18 cellular contexts compared by ENCODE assay signal in genomic region chr22:48538291-48538820, GRCh38.
A peak's percentile ranks its signal among the peaks of the same experiment; 100 is the strongest.
DNase-seq lines count a peak whose midpoint lies in the region; ATAC-seq and TF ChIP-seq lines count a peak whose summit lies in the region.
"Had no signal": no experiment of that assay in that cellular context is flagged by ENCODE, and none has a peak within 500 bp of the region (broad histone marks: within the 10 kb centered on the region; RNA-seq: fewer than 3 reads in every experiment).

No MANE protein-coding gene starts in this region.

- no peak overlapping the region for H3K9ac ChIP-seq in neural progenitor cell

- H3K4me3 ChIP-seq in neural progenitor cell (no peak overlapping the region), osteoblast (ENCODE audit: insufficient read depth, low read length) (no peak overlapping the region)
- H3K4me3 ChIP-seq: GM23338 had no signal

- H2AFZ ChIP-seq in neural progenitor cell (replicated peaks), result no peak overlapping the region
- H2AFZ ChIP-seq in osteoblast (ENCODE audit: low read length), result no peak overlapping the region
- H2AFZ ChIP-seq: GM23338 had no signal

- H3K27ac ChIP-seq in neural progenitor cell (no peak overlapping the region), osteoblast (ENCODE audit: low read depth, low read length) (no peak overlapping the region)
- H3K27ac ChIP-seq: C4-2B had no signal

- H3K36me3 ChIP-seq in neural progenitor cell, result no peaks in the 10 kb centered on the region
- H3K36me3 ChIP-seq in osteoblast (ENCODE audit: insufficient read depth, low read length), result no peaks in the 10 kb centered on the region

- H3K27me3 Mint-ChIP-seq in WTC11 (ENCODE audit: low read depth) (no peaks in the 10 kb centered on the region), neural progenitor cell (ENCODE audit: insufficient read depth, low read depth) (peaks cover 3% of the 10 kb centered on the region)
- H3K27me3 Mint-ChIP-seq: CD4-positive, alpha-beta T cell had no signal

- H3K9me3 ChIP-seq in neural progenitor cell (ENCODE audit: low read depth), result no peaks in the 10 kb centered on the region
- no peaks in the 10 kb centered on the region for H3K9me3 ChIP-seq in osteoblast (ENCODE audit: low read depth, low read length)
- H3K9me3 ChIP-seq: Caco-2 had no signal

- H4K20me1 ChIP-seq in neural progenitor cell (ENCODE audit: low read depth), result no peaks in the 10 kb centered on the region
- no peaks in the 10 kb centered on the region for H4K20me1 ChIP-seq in osteoblast (ENCODE audit: insufficient read depth, low read length)

- no peaks in the 10 kb centered on the region for H3K4me1 ChIP-seq in neural progenitor cell
- H3K4me1 ChIP-seq in osteoblast (ENCODE audit: insufficient read depth, low read length), result no peaks in the 10 kb centered on the region
- H3K4me1 ChIP-seq: Caco-2 had no signal

- H3K4me2 ChIP-seq in neural progenitor cell, result no peak overlapping the region
- H3K4me2 ChIP-seq in osteoblast (ENCODE audit: insufficient read depth, low read length), result no peak overlapping the region
- H3K4me2 ChIP-seq: GM23338 had no signal

- CTCF ChIA-PET in WTC11 (lab: Charles Lee), result interaction anchor here (2.1 kb wide), 1 partner anchor 17 kb away, joined by 5 read pairs; no protein-coding TSS in a partner anchor

- POLR2A ChIA-PET in WTC11 (lab: Charles Lee), result no interaction called here

- ATAC-seq in WTC11, result no peak
- ATAC-seq: GM23338, HCT116 had no signal

- H3K79me2 ChIP-seq in neural progenitor cell (ENCODE audit: low read depth) (no peaks in the 10 kb centered on the region), osteoblast (ENCODE audit: insufficient read depth, low read length) (no peaks in the 10 kb centered on the region)

- H3K27ac Mint-ChIP-seq in WTC11, result peak overlapping the region; percentile 60; the same call in 1 of the 2 replicates
- H3K27ac Mint-ChIP-seq in neural progenitor cell, result peak overlapping the region; percentile 63
- H3K27ac Mint-ChIP-seq: CD4-positive, alpha-beta T cell; GM23338; HFFc6 had no signal

- H3K36me3 Mint-ChIP-seq in WTC11, result no peaks in the 10 kb centered on the region
- H3K36me3 Mint-ChIP-seq in neural progenitor cell, result no peaks in the 10 kb centered on the region

- H3K4me1 Mint-ChIP-seq in WTC11, result no peaks in the 10 kb centered on the region; the same call in 1 of the 2 replicates
- H3K4me1 Mint-ChIP-seq in neural progenitor cell, result peaks cover 8% of the 10 kb centered on the region
- H3K4me1 Mint-ChIP-seq: GM23338 had no signal

- H3K9me3 Mint-ChIP-seq in WTC11, result no peaks in the 10 kb centered on the region; the same call in 1 of the 2 replicates
- no peaks in the 10 kb centered on the region for H3K9me3 Mint-ChIP-seq in neural progenitor cell
- H3K9me3 Mint-ChIP-seq: CD4-positive, alpha-beta T cell; GM23338 had no signal

- H3F3A ChIP-seq in neural progenitor cell (ENCODE audit: low read depth), result no peaks in the 10 kb centered on the region

- no peaks in the 10 kb centered on the region for H3K27me3 ChIP-seq in neural progenitor cell
- no peaks in the 10 kb centered on the region for H3K27me3 ChIP-seq in osteoblast (ENCODE audit: insufficient read depth, low read length)

- TF ChIP-seq CTCF in WTC11 (IDR thresholded peaks at IDR 0.05) (no peak), neural progenitor cell (IDR thresholded peaks at IDR 0.05) (no peak), osteoblast (IDR thresholded peaks at IDR 0.05; ENCODE audit: extremely low read depth, low read depth, low read length) (no peak)

- DNase-seq in WTC11 (ENCODE audit: low spot score), result no peak
- DNase-seq in cerebellar nuclear complex (lab: John Stamatoyannopoulos, UW), result peak; percentile 39 to 53
- DNase-seq in neural progenitor cell (ENCODE audit: low spot score), result no peak
- DNase-seq in osteoblast (ENCODE audit: insufficient read length, low spot score, missing footprints), result no peak
- no peak for DNase-seq in effector CD8-positive, alpha-beta T cell (lab: John Stamatoyannopoulos, UW)
- DNase-seq in KG1 (lab: John Stamatoyannopoulos, UW), result no peak
- no peak for DNase-seq in NCI-H2227 (lab: John Stamatoyannopoulos, UW; ENCODE audit: unreplicated experiment)
- DNase-seq: ACHN; AML-193; Caco-2; CD4-positive, alpha-beta T cell; GDM1; H7; HFFc6; IMR-90 had no signal

- no peak overlapping the region for H3K4me3 Mint-ChIP-seq in WTC11
- no peak overlapping the region for H3K4me3 Mint-ChIP-seq in neural progenitor cell
- H3K4me3 Mint-ChIP-seq: CD4-positive, alpha-beta T cell; GM23338; HFFc6 had no signal

TF ChIP-seq in WTC11, 78 proteins besides CTCF, POLR2A, EP300 and RAD21 (continues in another document):
- no peak for TF ChIP-seq MXD4 (CRISPR knock-in tag; IDR thresholded peaks at IDR 0.05; ENCODE audit: borderline replicate concordance)
- no peak for TF ChIP-seq KAT7 (CRISPR knock-in tag; IDR thresholded peaks at IDR 0.05; ENCODE audit: borderline replicate concordance)
- TF ChIP-seq E2F5 (CRISPR knock-in tag; IDR thresholded peaks at IDR 0.05), result no peak
- no peak for TF ChIP-seq ZNF416 (CRISPR knock-in tag; IDR thresholded peaks at IDR 0.05)
- TF ChIP-seq TEAD4 (CRISPR knock-in tag; IDR thresholded peaks at IDR 0.05), result no peak
- no peak for TF ChIP-seq SMAD4 (CRISPR knock-in tag; IDR thresholded peaks at IDR 0.05)
- no peak for TF ChIP-seq CREM (CRISPR knock-in tag; IDR thresholded peaks at IDR 0.05)
- no peak for TF ChIP-seq NFATC4 (CRISPR knock-in tag; IDR thresholded peaks at IDR 0.05)
- TF ChIP-seq STAT6 (CRISPR knock-in tag; conservative IDR thresholded peaks at IDR 0.05; ENCODE audit: low read depth), result no peak
- no peak for TF ChIP-seq E2F4 (CRISPR knock-in tag; IDR thresholded peaks at IDR 0.05; ENCODE audit: borderline replicate concordance, low read depth)
- no peak for TF ChIP-seq ATF3 (CRISPR knock-in tag; conservative IDR thresholded peaks at IDR 0.05)
- TF ChIP-seq CBFB (CRISPR knock-in tag; IDR thresholded peaks at IDR 0.05; ENCODE audit: low read depth), result no peak
- TF ChIP-seq ATF2 (CRISPR knock-in tag; IDR thresholded peaks at IDR 0.05; ENCODE audit: borderline replicate concordance, low read depth), result no peak
- TF ChIP-seq JUN (CRISPR knock-in tag; IDR thresholded peaks at IDR 0.05), result no peak
- no peak for TF ChIP-seq FOXP1 (CRISPR knock-in tag; IDR thresholded peaks at IDR 0.05; ENCODE audit: borderline replicate concordance)
- TF ChIP-seq ZBTB21 (CRISPR knock-in tag; IDR thresholded peaks at IDR 0.05; ENCODE audit: borderline replicate concordance), result no peak

Comparison
In these comparisons a context has a peak if more than half of its experiments do, and no peak if none do; other contexts are left out.
1. DNase-seq: peak in cerebellar nuclear complex (2 of 2); none in WTC11 (single experiment), neural progenitor cell (single experiment), osteoblast (single experiment), effector CD8-positive, alpha-beta T cell (single experiment), KG1 (single experiment) and NCI-H2227 (single experiment).